Comparison of ENCODE assay signal across 2 cellular contexts in genomic region chr11:25943777-25944661, GRCh38.
TF ChIP-seq lines count a peak whose summit lies in the region.

No MANE protein-coding gene starts in this region.

TF ChIP-seq in SK-N-SH, 30 proteins besides CTCF, POLR2A, EP300 and RAD21 (continued from another document):
- TF ChIP-seq, protein P1, sequence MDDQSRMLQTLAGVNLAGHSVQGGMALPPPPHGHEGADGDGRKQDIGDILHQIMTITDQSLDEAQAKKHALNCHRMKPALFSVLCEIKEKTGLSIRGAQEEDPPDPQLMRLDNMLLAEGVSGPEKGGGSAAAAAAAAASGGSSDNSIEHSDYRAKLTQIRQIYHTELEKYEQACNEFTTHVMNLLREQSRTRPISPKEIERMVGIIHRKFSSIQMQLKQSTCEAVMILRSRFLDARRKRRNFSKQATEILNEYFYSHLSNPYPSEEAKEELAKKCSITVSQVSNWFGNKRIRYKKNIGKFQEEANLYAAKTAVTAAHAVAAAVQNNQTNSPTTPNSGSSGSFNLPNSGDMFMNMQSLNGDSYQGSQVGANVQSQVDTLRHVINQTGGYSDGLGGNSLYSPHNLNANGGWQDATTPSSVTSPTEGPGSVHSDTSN (IDR thresholded peaks at IDR 0.05): no peak
- TF ChIP-seq MEF2A (IDR thresholded peaks at IDR 0.05; ENCODE audit: borderline replicate concordance, low read depth) (no peak), GABPA (IDR thresholded peaks at IDR 0.05; ENCODE audit: low read depth) (no peak), ELF1 (IDR thresholded peaks at IDR 0.05) (no peak), JUND (IDR thresholded peaks at IDR 0.05) (no peak)

TF ChIP-seq in SK-N-SH treated with all-trans-retinoic acid at 6 μM for 48 hours, 23 proteins besides CTCF, POLR2A, EP300 and RAD21 (continued from another document):
- TF ChIP-seq POU6F1 (CRISPR knock-in tag; IDR thresholded peaks at IDR 0.05; ENCODE audit: borderline replicate concordance, low read depth): no peak
- no peak for TF ChIP-seq BACH2 (CRISPR knock-in tag; IDR thresholded peaks at IDR 0.05; ENCODE audit: borderline replicate concordance)
TF ChIP-seq in SK-N-SH treated with all-trans-retinoic acid at 6 μM for 48 hours: peak in this region for 0.
